ENCODE assay signal across 7 cellular contexts in genomic region chr2:32627441-32627900, GRCh38. TPM values are rescaled to one million over a fixed set of nuclear protein-coding genes. Genes with fewer than 3 reads are reported as not detected.
A peak's percentile ranks its signal among the peaks of the same experiment; 100 is the strongest.
DNase-seq lines count a peak whose midpoint lies in the region; ATAC-seq, FAIRE-seq and TF ChIP-seq lines count a peak whose summit lies in the region.

No MANE protein-coding gene starts in this region.

- H3K79me2 ChIP-seq in MM.1S (ENCODE audit: low read length) = peaks cover 14% of the 10 kb centered on the region
- H3K79me2 ChIP-seq in GM12878 (ENCODE audit: control insufficient read depth, insufficient read depth, low read length) = peaks cover 13% of the 10 kb centered on the region
- no peaks in the 10 kb centered on the region for H3K79me2 ChIP-seq in smooth muscle cell (ENCODE audit: low read depth)

- no TSS peak for BruUV-seq in GM12878 (replicated peaks; lab: Mats Ljungman, UMichigan)

- H3K4me2 ChIP-seq in MM.1S (ENCODE audit: low read depth, low read length) (peak overlapping the region; percentile 99), GM12878 (ENCODE audit: control insufficient read depth, insufficient read depth) (peak overlapping the region; percentile 88), smooth muscle cell (peak overlapping the region; percentile 93)

- CTCF ChIA-PET in GM12878 (lab: Yijun Ruan, JAX) = no interaction called here

- H3K27me3 Mint-ChIP-seq in immature natural killer cell (ENCODE audit: low read depth in 3 of 3) = peaks cover 3 to 5% (median 4%) of the 10 kb centered on the region in 3 donors

- H3F3A ChIP-seq in MM.1S (ENCODE audit: insufficient read depth, low read length) (peaks cover 7% of the 10 kb centered on the region; the same call in 1 of the 2 replicates), smooth muscle cell (ENCODE audit: low read depth) (no peaks in the 10 kb centered on the region)

- peak overlapping the region; percentile 18; the same call in 1 of the 2 replicates for H3K27ac ChIP-seq in MM.1S (ENCODE audit: low read length)
- H3K27ac ChIP-seq in GM12878 (ENCODE audit: control insufficient read depth, insufficient read depth) = peak overlapping the region; percentile 71
- H3K27ac ChIP-seq in smooth muscle cell (ENCODE audit: low read depth) = peak overlapping the region; percentile 48

- H3K27me3 ChIP-seq in H7 (ENCODE audit: control insufficient read depth, insufficient read depth, low read length) = no peaks in the 10 kb centered on the region
- no peaks in the 10 kb centered on the region for H3K27me3 ChIP-seq in MM.1S (replicated peaks; ENCODE audit: insufficient read depth, low read length)
- H3K27me3 ChIP-seq in GM12878 (replicated peaks in 1 of 2; ENCODE audit: control insufficient read depth in 2 of 2, insufficient read depth in 2 of 2, low read length in 1 of 2) = no peaks in the 10 kb centered on the region
- H3K27me3 ChIP-seq in smooth muscle cell (ENCODE audit: low read depth) = no peaks in the 10 kb centered on the region

- H3K4me3 ChIP-seq in H7 (ENCODE audit: insufficient read depth, low read depth, low read length) (peak overlapping the region; percentile 79), MM.1S (ENCODE audit: low read length) (peak overlapping the region; percentile 94), GM12878 (peak overlapping the region; percentile 95), smooth muscle cell (peak overlapping the region; percentile 83)

- H3K4me1 ChIP-seq in MM.1S (ENCODE audit: low read length) (no peaks in the 10 kb centered on the region), GM12878 (ENCODE audit: control insufficient read depth, insufficient read depth, low read length) (peaks cover 2% of the 10 kb centered on the region; the same call in 1 of the 2 replicates), smooth muscle cell (ENCODE audit: low read depth) (no peaks in the 10 kb centered on the region)

- no peaks in the 10 kb centered on the region for H3K9me3 Mint-ChIP-seq in immature natural killer cell

- H3K4me3 Mint-ChIP-seq in immature natural killer cell = peak overlapping the region; percentile 87 to 96 (median 95)

- TF ChIP-seq RAD21 in GM12878 (IDR thresholded peaks at IDR 0.05; ENCODE audit: insufficient read depth, low read depth, low read length) = no peak

- no peaks in the 10 kb centered on the region for H3K9me2 ChIP-seq in MM.1S (replicated peaks; ENCODE audit: insufficient read depth, low read length)

- peak overlapping the region; percentile 99 for H2AFZ ChIP-seq in MM.1S (ENCODE audit: low read length)
- peak overlapping the region; percentile 98 for H2AFZ ChIP-seq in GM12878 (ENCODE audit: control insufficient read depth, low read depth, low read length)
- peak overlapping the region; percentile 2 for H2AFZ ChIP-seq in smooth muscle cell (ENCODE audit: low read depth)

- in situ Hi-C loops in GM12878 (cut with MboI) (no loop called here), GM13977 (cut with MboI; ENCODE audit: low pct_unique_long_range_greater_than_20kb, low sequenced_read_pairs, unreplicated experiment) (loop anchor here (25.0 kb wide), 1 partner anchor 90 kb away; no protein-coding TSS in a partner anchor)

- TF ChIP-seq EP300 in GM12878 (IDR thresholded peaks at IDR 0.05; ENCODE audit: borderline replicate concordance in 1 of 2, control insufficient read depth in 1 of 2, low read depth in 2 of 2, low read length in 2 of 2) = no peak

- POLR2A ChIA-PET in GM12878 (lab: Charles Lee) = no interaction called here

- FAIRE-seq in GM12892 (lab: Jason Lieb, UNC) (peak; percentile 73), GM12878 (lab: Jason Lieb, UNC) (no peak)

- TF ChIP-seq POLR2A in GM12892 (IDR thresholded peaks at IDR 0.05; ENCODE audit: low read depth, low read length) = no peak
- no peak for TF ChIP-seq POLR2A in GM12878 (IDR thresholded peaks at IDR 0.05; ENCODE audit: low read depth, low read length)

- intact Hi-C loops in GM12878 (cut with micrococcal nuclease; ENCODE audit: unreplicated experiment) = no loop called here

- H4K20me1 ChIP-seq in MM.1S (ENCODE audit: insufficient read depth, low read length) = no peaks in the 10 kb centered on the region
- H4K20me1 ChIP-seq in GM12878 (ENCODE audit: control insufficient read depth, insufficient read depth) = no peaks in the 10 kb centered on the region
- H4K20me1 ChIP-seq in smooth muscle cell (ENCODE audit: low read depth) = no peaks in the 10 kb centered on the region

- H3K36me3 ChIP-seq in H7 (replicated peaks; ENCODE audit: control insufficient read depth, insufficient read depth, low read length) (no peaks in the 10 kb centered on the region), MM.1S (replicated peaks; ENCODE audit: insufficient read depth, low read length) (no peaks in the 10 kb centered on the region), GM12878 (ENCODE audit: control insufficient read depth in 2 of 2, insufficient read depth in 2 of 2, low read length in 1 of 2) (no peaks in the 10 kb centered on the region), smooth muscle cell (ENCODE audit: low read depth) (no peaks in the 10 kb centered on the region)

- TF ChIP-seq CTCF in MM.1S (IDR thresholded peaks at IDR 0.05; ENCODE audit: low read length) (peak; percentile 9; the same call in 1 of the 2 replicates), GM12878 (IDR thresholded peaks at IDR 0.05 in 2 of 3, conservative IDR thresholded peaks at IDR 0.05 in 1 of 3; ENCODE audit: control insufficient read depth in 2 of 3, extremely low read depth in 1 of 3, insufficient read depth in 1 of 3, low read depth in 3 of 3, low read length in 3 of 3) (peak in 1 of 3 experiments; percentile 12; a peak in 1 of 6 replicates), smooth muscle cell (IDR thresholded peaks at IDR 0.05; ENCODE audit: borderline replicate concordance, insufficient read depth, poor library complexity, severe bottlenecking) (no peak), GM13977 (IDR thresholded peaks at IDR 0.05; ENCODE audit: extremely low read depth, insufficient read depth, missing control alignments) (no peak)

- 8% methylated on average over 17 of the region's 19 CpGs for WGBS in GM12878 (ENCODE audit: insufficient coverage, insufficient replicate concordance, low lambda C conversion rate, missing lambda C conversion rate)
- WGBS in smooth muscle cell (ENCODE audit: low lambda C conversion rate) = 2% methylated on average over 19 of the region's 19 CpGs

- H3K9me3 ChIP-seq in MM.1S (replicated peaks; ENCODE audit: insufficient read depth, low read length) (no peaks in the 10 kb centered on the region), GM12878 (replicated peaks; ENCODE audit: control insufficient read depth, insufficient read depth, low read length) (no peaks in the 10 kb centered on the region), smooth muscle cell (replicated peaks; ENCODE audit: low read depth) (no peaks in the 10 kb centered on the region)

- RAD21 ChIA-PET in GM12878 (lab: Charles Lee; ENCODE audit: unreplicated experiment) = interaction anchor here (0.7 kb wide), 1 partner anchor 852 kb away, joined by 4 read pairs; no protein-coding TSS in a partner anchor

- DNase-seq in GM12892 (ENCODE audit: insufficient read length) (peak; percentile 8), H7 (peak; percentile 65), MM.1S (peak; percentile 7), GM12878 (ENCODE audit: low read depth, low spot score) (no peak), immature natural killer cell (no peak), smooth muscle cell (lab: John Stamatoyannopoulos, UW; ENCODE audit: unreplicated experiment) (peak; percentile 58), GM13977 (ENCODE audit: low spot score) (no peak)

- ATAC-seq in GM12878 = peak; percentile 57

- SMC1A ChIA-PET in GM12878 (lab: Charles Lee; ENCODE audit: uncharacterized antibody, unreplicated experiment) = interaction anchor here (0.7 to 1.5 kb wide), 3 partner anchors 19 to 108 kb away, joined by 3 read pairs; no protein-coding TSS in a partner anchor

- peak overlapping the region; percentile 55 to 92 (median 86) for H3K27ac Mint-ChIP-seq in immature natural killer cell

- H3K9ac ChIP-seq in MM.1S (ENCODE audit: low read length) = peak overlapping the region; percentile 42; the same call in 1 of the 2 replicates
- H3K9ac ChIP-seq in GM12878 (ENCODE audit: control insufficient read depth, insufficient read depth, low read length) = peak overlapping the region; percentile 76
- H3K9ac ChIP-seq in smooth muscle cell (ENCODE audit: low read depth) = peak overlapping the region; percentile 64

- peaks cover 4 to 12% (median 5%) of the 10 kb centered on the region in 3 donors for H3K36me3 Mint-ChIP-seq in immature natural killer cell

- peaks cover 24 to 33% of the 10 kb centered on the region in 2 donors for H3K4me1 Mint-ChIP-seq in immature natural killer cell

TF ChIP-seq in GM12878, 131 proteins besides CTCF, POLR2A, EP300 and RAD21 (continues in another document):
- TF ChIP-seq BACH1 (IDR thresholded peaks at IDR 0.05; ENCODE audit: borderline replicate concordance) (no peak), STAT3 (IDR thresholded peaks at IDR 0.05; ENCODE audit: low read depth, low read length) (no peak), SMAD1 (IDR thresholded peaks at IDR 0.05; ENCODE audit: low read depth, partially characterized antibody) (peak; percentile 25), RBBP5 (conservative IDR thresholded peaks at IDR 0.05) (no peak), EZH2 (IDR thresholded peaks at IDR 0.05; ENCODE audit: borderline replicate concordance, control insufficient read depth, low read depth, low read length) (no peak), YBX1 (IDR thresholded peaks at IDR 0.05) (no peak)

RNA-seq across cellular contexts. Expression of gene TTC27, which starts 0.4 kb away (rescaled TPM):
- 25.3 TPM for polyA plus RNA-seq in GM12892 (2012; ENCODE audit: missing spikeins)
- total RNA-seq in H7 (2014; rRNA removed; shearing (Covaris generic)) = 20.3 and 23.7 TPM in 2 replicates
- 62.2 and 64.4 TPM in 2 replicates for total RNA-seq in GM12878 (2013; cell fraction: nucleolus; rRNA removed)
- 23.6 and 28.0 TPM in 2 replicates for total RNA-seq in GM12878 (2014; rRNA removed)
- total RNA-seq in GM12878 (2014; rRNA removed; fragmentation: Illumina TruSeq; extraction: Trizol) = 25.3 and 26.5 TPM in 2 replicates
- 24.2 and 25.4 TPM in 2 replicates for total RNA-seq in GM12878 (2021)
- 11.7 TPM for polyA plus RNA-seq in GM12878 (2011; ENCODE audit: low read depth)
- 32.7 and 50.6 TPM in 2 replicates for polyA plus RNA-seq in GM12878 (2011; rRNA removed)
- 17.1 and 31.9 TPM in 2 replicates for polyA plus RNA-seq in GM12878 (2011; cell fraction: cytosol; rRNA removed)
- polyA plus RNA-seq in GM12878 (2011; cell fraction: nucleus; rRNA removed) = 14.5 and 20.4 TPM in 2 replicates
- polyA plus RNA-seq in GM12878 (2012) = 15.0 and 15.8 TPM in 2 replicates
- polyA plus RNA-seq in GM12878 (2014; fragmentation: Illumina TruSeq; extraction: Trizol) = 31.6 and 42.7 TPM in 2 replicates
- 10 to 100 TPM; 20.9 to 23.3 TPM for polyA plus RNA-seq in GM12878 (2014; fragmentation: Nextera tagmentation; extraction: Ambion mirVana)
- polyA plus RNA-seq in GM12878 (2014; rRNA removed) = 18.4 and 20.4 TPM in 2 replicates
- 10 to 100 TPM; 32.9 to 34.9 TPM for polyA plus RNA-seq in GM12878 (2016; fragmentation: Nextera tagmentation; extraction: Ambion mirVana)
- polyA minus RNA-seq in GM12878 (2011; rRNA and poly(A)+ RNA removed) = 37.0 and 40.3 TPM in 2 replicates
- polyA minus RNA-seq in GM12878 (2011; cell fraction: cytosol; rRNA and poly(A)+ RNA removed) = 9.6 and 11.0 TPM in 2 replicates
- 26.4 and 43.2 TPM in 2 replicates for polyA minus RNA-seq in GM12878 (2011; cell fraction: nucleus; rRNA and poly(A)+ RNA removed)
- 10 to 100 TPM in 2 of 3 donors, 1 to 10 TPM in 1; 6.3 to 14.4 (median 10.4) TPM for polyA plus RNA-seq in immature natural killer cell
- 12.1 and 13.3 TPM in 2 replicates for total RNA-seq in smooth muscle cell
- 9.2 and 11.6 TPM in 2 replicates for polyA plus RNA-seq in smooth muscle cell

Comparison
In these comparisons a context has a peak if more than half of its experiments do, and no peak if none do; other contexts are left out.
1. DNase-seq: peak in GM12892 (single experiment), H7 (single experiment), MM.1S (single experiment) and smooth muscle cell (single experiment); none in GM12878 (single experiment), immature natural killer cell (0 of 3) and GM13977 (single experiment).
2. H2AFZ ChIP-seq: peak in every context shown above with its lines; median percentile 99 in MM.1S; 98 in GM12878; 2 in smooth muscle cell.
3. H3K27ac ChIP-seq: peak in every context shown above with its lines; median percentile 71 in GM12878; 48 in smooth muscle cell; 18 in MM.1S.
4. Peak in every context shown above with its lines, with median percentiles within 50 percentile points of each other: H3K4me3 ChIP-seq, H3K4me2 ChIP-seq and H3K9ac ChIP-seq.